In genomic region chr9:21252727-21253547, GRCh38 we compare ENCODE assay signal across 8 cellular contexts. TPM values are rescaled to one million over a fixed set of nuclear protein-coding genes. Genes with fewer than 3 reads are reported as not detected.
DNase-seq lines count a peak whose midpoint lies in the region; ATAC-seq, FAIRE-seq and TF ChIP-seq lines count a peak whose summit lies in the region.

No MANE protein-coding gene starts in this region.

- peaks cover 8% of the 10 kb centered on the region; the same call in 1 of the 2 replicates for H3K9me3 ChIP-seq in BLaER1
- no peaks in the 10 kb centered on the region for H3K9me3 ChIP-seq in HepG2 (ENCODE audit: low read length)

- H3K27me3 ChIP-seq in BLaER1 = no peaks in the 10 kb centered on the region
- no peaks in the 10 kb centered on the region for H3K27me3 ChIP-seq in HepG2 (ENCODE audit: control insufficient read depth in 1 of 2, insufficient read depth in 2 of 2, low read length in 2 of 2)

- H4K20me1 ChIP-seq in BLaER1 = no peaks in the 10 kb centered on the region
- H4K20me1 ChIP-seq in HepG2 (ENCODE audit: insufficient read depth, low read length) = no peaks in the 10 kb centered on the region

- no peaks in the 10 kb centered on the region for H3K36me3 ChIP-seq in BLaER1
- H3K36me3 ChIP-seq in HepG2 (replicated peaks in 1 of 2; ENCODE audit: control insufficient read depth in 1 of 2, insufficient read depth in 2 of 2, low read length in 2 of 2) = no peaks in the 10 kb centered on the region

- no peak overlapping the region for H2AFZ ChIP-seq in HepG2 (ENCODE audit: low read length)

- POLR2A ChIA-PET in HepG2 (lab: Yijun Ruan, JAX) = no interaction called here

- no TSS peak for BruUV-seq in HepG2 (replicated peaks; lab: Mats Ljungman, UMichigan)

- H3K4me3 ChIP-seq in BLaER1 = no peak overlapping the region
- no peak overlapping the region for H3K4me3 ChIP-seq in cardiac fibroblast (replicated peaks in 1 of 2; ENCODE audit: low read depth in 2 of 2, low read length in 2 of 2)
- no peak overlapping the region for H3K4me3 ChIP-seq in HepG2 (replicated peaks in 1 of 3; ENCODE audit: insufficient read depth in 1 of 3, low read depth in 2 of 3, low read length in 3 of 3)

- TF ChIP-seq CTCF in cardiac fibroblast (IDR thresholded peaks at IDR 0.05; ENCODE audit: low read depth, low read length) (peak; percentile 43), HepG2 (CRISPR knock-in tag; IDR thresholded peaks at IDR 0.05) (peak; percentile 37; the same call in 1 of the 2 replicates)

- no peak for TF ChIP-seq RAD21 in HepG2 (CRISPR knock-in tag; IDR thresholded peaks at IDR 0.05)

- in situ Hi-C loops in HepG2 (cut with HindIII; ENCODE audit: extremely low pct_ligation_motif_present, low pct_unique_long_range_greater_than_20kb) = no loop called here

- DNase-seq in NCI-H460 (ENCODE audit: extremely low read depth, low read depth) (peak; percentile 19), cardiac fibroblast (ENCODE audit: low read depth in 2 of 2) (peak; percentile 34 to 51), HepG2 (ENCODE audit: low spot score) (peak; percentile 10)
- no peak for DNase-seq in NK-92 treated with Interleukin-12 subunit alpha and Interleukin-12 subunit beta, amount 100 ng/mL, for 24 hours (lab: John Stamatoyannopoulos, UW)
- DNase-seq in activated effector memory CD4-positive, alpha-beta T cell treated with Interleukin-2 at 50 U/mL for 16 hours = no peak

- ATAC-seq in GM18502 (IDR thresholded peaks at IDR 0.05; ENCODE audit: poor library complexity, unreplicated experiment) (peak; percentile 83), HG02798 (IDR thresholded peaks at IDR 0.05; ENCODE audit: poor library complexity, unreplicated experiment) (peak; percentile 75), HepG2 (peak; percentile 88)

- 0 out of 2 replicates have a peak overlapping the region, but pooled peaks have one; percentile 4 for H3K27ac ChIP-seq in BLaER1
- H3K27ac ChIP-seq in HepG2 (ENCODE audit: extremely low read length, insufficient read depth, low read length) = no peak overlapping the region

- FAIRE-seq in HepG2 (lab: Jason Lieb, UNC) = no peak

- peak overlapping the region; percentile 55 for H3K4me2 ChIP-seq in BLaER1
- H3K4me2 ChIP-seq in HepG2 (ENCODE audit: low read depth, low read length) = no peak overlapping the region

- no peaks in the 10 kb centered on the region for H3K79me2 ChIP-seq in HepG2 (ENCODE audit: insufficient read depth, low read length)

- CTCF ChIA-PET in HepG2 (lab: Yijun Ruan, JAX; ENCODE audit: low intra/inter-chr PET ratio, low total read pairs) = interaction anchor here (1.3 kb wide), 1 partner anchor 144 kb away, joined by 4 read pairs; no protein-coding TSS in a partner anchor

- no peak for TF ChIP-seq EP300 in HepG2 (IDR thresholded peaks at IDR 0.05; ENCODE audit: low read depth in 2 of 2, low read length in 2 of 2)
- no peak for TF ChIP-seq EP300 in HepG2 (CRISPR knock-in tag; IDR thresholded peaks at IDR 0.05; ENCODE audit: borderline replicate concordance)

- TF ChIP-seq POLR2A in HepG2 (IDR thresholded peaks at IDR 0.05; ENCODE audit: insufficient read depth in 1 of 2, low read depth in 2 of 2, low read length in 2 of 2) = no peak

- 0% methylated on average over 3 of the region's 3 CpGs for WGBS in HepG2 (ENCODE audit: low lambda C conversion rate)

- H3K9ac ChIP-seq in BLaER1 = no peak overlapping the region; the same call in 1 of the 2 replicates
- no peak overlapping the region for H3K9ac ChIP-seq in HepG2 (ENCODE audit: insufficient read depth, low read depth, low read length)

- H3K4me1 ChIP-seq in BLaER1 (peaks cover 38% of the 10 kb centered on the region), HepG2 (ENCODE audit: insufficient read depth, low read length) (peaks cover 8% of the 10 kb centered on the region)

- intact Hi-C loops in HepG2 (cut with micrococcal nuclease; ENCODE audit: unreplicated experiment) = loop anchor here (5.0 kb wide), 1 partner anchor 144 kb away; no protein-coding TSS in a partner anchor

RNA-seq across cellular contexts. Expression of gene IFNA14, which starts 13.1 kb away (rescaled TPM):
- total RNA-seq in NCI-H460 (2014; rRNA removed; shearing (Covaris generic)) = not detected in 2 replicates
- polyA plus RNA-seq in NCI-H460 (2014; cell fraction: nucleus; rRNA removed) = not detected in 2 replicates
- not detected in 2 replicates for total RNA-seq in HepG2 (2016; rRNA removed; fragmentation: Illumina TruSeq; extraction: Trizol)
- total RNA-seq in HepG2 (2016; cell fraction: cytosol; rRNA removed; fragmentation: Illumina TruSeq; extraction: Trizol; ENCODE audit: low read depth) = not detected in 2 replicates
- not detected in 2 replicates for total RNA-seq in HepG2 (2016; cell fraction: insoluble cytoplasmic fraction; rRNA removed; fragmentation: Illumina TruSeq; extraction: Trizol)
- total RNA-seq in HepG2 (2016; cell fraction: membrane; rRNA removed; fragmentation: Illumina TruSeq; extraction: Trizol) = not detected in 2 replicates
- total RNA-seq in HepG2 (2016; cell fraction: nucleus; rRNA removed; fragmentation: Illumina TruSeq; extraction: Trizol) = not detected in 2 replicates
- not detected in 2 replicates for polyA plus RNA-seq in HepG2 (2011; rRNA removed)
- polyA plus RNA-seq in HepG2 (2011; cell fraction: cytosol; rRNA removed) = not detected in 2 replicates
- not detected in 2 replicates for polyA plus RNA-seq in HepG2 (2011; cell fraction: nucleus; rRNA removed)
- not detected in 2 replicates for polyA plus RNA-seq in HepG2 (2012)
- not detected in 2 replicates for polyA plus RNA-seq in HepG2 (2016; cell fraction: cytosol; fragmentation: Illumina TruSeq; extraction: Trizol; ENCODE audit: low read depth)
- polyA plus RNA-seq in HepG2 (2016; cell fraction: insoluble cytoplasmic fraction; fragmentation: Illumina TruSeq; extraction: Trizol; ENCODE audit: low read depth) = not detected in 2 replicates
- polyA plus RNA-seq in HepG2 (2016; cell fraction: membrane; fragmentation: Illumina TruSeq; extraction: Trizol; ENCODE audit: low read depth) = not detected in 2 replicates
- not detected in 2 replicates for polyA plus RNA-seq in HepG2 (2016; cell fraction: nucleus; fragmentation: Illumina TruSeq; extraction: Trizol; ENCODE audit: insufficient read depth, low read depth)
- not detected in 2 replicates for polyA minus RNA-seq in HepG2 (2011; rRNA and poly(A)+ RNA removed; ENCODE audit: low replicate concordance)
- polyA minus RNA-seq in HepG2 (2011; cell fraction: cytosol; rRNA and poly(A)+ RNA removed) = not detected in 2 replicates
- not detected in 2 replicates for polyA minus RNA-seq in HepG2 (2011; cell fraction: nucleus; rRNA and poly(A)+ RNA removed)

RNA-seq across cellular contexts. Expression of gene IFNA17, which starts 24.9 kb away (rescaled TPM):
- not detected in 2 replicates for total RNA-seq in NCI-H460 (2014; rRNA removed; shearing (Covaris generic))
- polyA plus RNA-seq in NCI-H460 (2014; cell fraction: nucleus; rRNA removed) = not detected in 2 replicates
- not detected in 2 replicates for total RNA-seq in HepG2 (2016; rRNA removed; fragmentation: Illumina TruSeq; extraction: Trizol)
- total RNA-seq in HepG2 (2016; cell fraction: cytosol; rRNA removed; fragmentation: Illumina TruSeq; extraction: Trizol; ENCODE audit: low read depth) = not detected in 2 replicates
- not detected in 2 replicates for total RNA-seq in HepG2 (2016; cell fraction: insoluble cytoplasmic fraction; rRNA removed; fragmentation: Illumina TruSeq; extraction: Trizol)
- not detected in 2 replicates for total RNA-seq in HepG2 (2016; cell fraction: membrane; rRNA removed; fragmentation: Illumina TruSeq; extraction: Trizol)
- not detected in 2 replicates for total RNA-seq in HepG2 (2016; cell fraction: nucleus; rRNA removed; fragmentation: Illumina TruSeq; extraction: Trizol)
- not detected in 2 replicates for polyA plus RNA-seq in HepG2 (2011; rRNA removed)
- polyA plus RNA-seq in HepG2 (2011; cell fraction: cytosol; rRNA removed) = not detected in 2 replicates
- polyA plus RNA-seq in HepG2 (2011; cell fraction: nucleus; rRNA removed) = not detected in 2 replicates
- polyA plus RNA-seq in HepG2 (2012) = not detected in 2 replicates
- not detected in 2 replicates for polyA plus RNA-seq in HepG2 (2016; cell fraction: cytosol; fragmentation: Illumina TruSeq; extraction: Trizol; ENCODE audit: low read depth)
- not detected in 2 replicates for polyA plus RNA-seq in HepG2 (2016; cell fraction: insoluble cytoplasmic fraction; fragmentation: Illumina TruSeq; extraction: Trizol; ENCODE audit: low read depth)
- polyA plus RNA-seq in HepG2 (2016; cell fraction: membrane; fragmentation: Illumina TruSeq; extraction: Trizol; ENCODE audit: low read depth) = not detected in 2 replicates
- polyA plus RNA-seq in HepG2 (2016; cell fraction: nucleus; fragmentation: Illumina TruSeq; extraction: Trizol; ENCODE audit: insufficient read depth, low read depth) = not detected in 2 replicates
- polyA minus RNA-seq in HepG2 (2011; rRNA and poly(A)+ RNA removed; ENCODE audit: low replicate concordance) = not detected in 2 replicates
- polyA minus RNA-seq in HepG2 (2011; cell fraction: cytosol; rRNA and poly(A)+ RNA removed) = not detected in 2 replicates
- polyA minus RNA-seq in HepG2 (2011; cell fraction: nucleus; rRNA and poly(A)+ RNA removed) = not detected in 2 replicates

RNA-seq across cellular contexts. Expression of gene IFNA16, which starts 35.8 kb away (rescaled TPM):
- not detected in 2 replicates for total RNA-seq in NCI-H460 (2014; rRNA removed; shearing (Covaris generic))
- polyA plus RNA-seq in NCI-H460 (2014; cell fraction: nucleus; rRNA removed) = not detected in 2 replicates
- not detected in 2 replicates for total RNA-seq in HepG2 (2016; rRNA removed; fragmentation: Illumina TruSeq; extraction: Trizol)
- total RNA-seq in HepG2 (2016; cell fraction: cytosol; rRNA removed; fragmentation: Illumina TruSeq; extraction: Trizol; ENCODE audit: low read depth) = not detected in 2 replicates
- not detected in 2 replicates for total RNA-seq in HepG2 (2016; cell fraction: insoluble cytoplasmic fraction; rRNA removed; fragmentation: Illumina TruSeq; extraction: Trizol)
- not detected in 2 replicates for total RNA-seq in HepG2 (2016; cell fraction: membrane; rRNA removed; fragmentation: Illumina TruSeq; extraction: Trizol)
- not detected in 2 replicates for total RNA-seq in HepG2 (2016; cell fraction: nucleus; rRNA removed; fragmentation: Illumina TruSeq; extraction: Trizol)
- not detected in 2 replicates for polyA plus RNA-seq in HepG2 (2011; rRNA removed)
- polyA plus RNA-seq in HepG2 (2011; cell fraction: cytosol; rRNA removed) = not detected in 2 replicates
- not detected in 2 replicates for polyA plus RNA-seq in HepG2 (2011; cell fraction: nucleus; rRNA removed)
- not detected in 2 replicates for polyA plus RNA-seq in HepG2 (2012)
- polyA plus RNA-seq in HepG2 (2016; cell fraction: cytosol; fragmentation: Illumina TruSeq; extraction: Trizol; ENCODE audit: low read depth) = not detected in 2 replicates
- not detected in 2 replicates for polyA plus RNA-seq in HepG2 (2016; cell fraction: insoluble cytoplasmic fraction; fragmentation: Illumina TruSeq; extraction: Trizol; ENCODE audit: low read depth)
- polyA plus RNA-seq in HepG2 (2016; cell fraction: membrane; fragmentation: Illumina TruSeq; extraction: Trizol; ENCODE audit: low read depth) = not detected in 2 replicates
- polyA plus RNA-seq in HepG2 (2016; cell fraction: nucleus; fragmentation: Illumina TruSeq; extraction: Trizol; ENCODE audit: insufficient read depth, low read depth) = not detected in 2 replicates
- polyA minus RNA-seq in HepG2 (2011; rRNA and poly(A)+ RNA removed; ENCODE audit: low replicate concordance) = not detected in 2 replicates
- not detected in 2 replicates for polyA minus RNA-seq in HepG2 (2011; cell fraction: cytosol; rRNA and poly(A)+ RNA removed)
- not detected in 2 replicates for polyA minus RNA-seq in HepG2 (2011; cell fraction: nucleus; rRNA and poly(A)+ RNA removed)

RNA-seq across cellular contexts. Expression of gene IFNA10, which starts 46.0 kb away (rescaled TPM):
- not detected in 2 replicates for total RNA-seq in NCI-H460 (2014; rRNA removed; shearing (Covaris generic))
- not detected in 2 replicates for polyA plus RNA-seq in NCI-H460 (2014; cell fraction: nucleus; rRNA removed)
- total RNA-seq in HepG2 (2016; rRNA removed; fragmentation: Illumina TruSeq; extraction: Trizol) = not detected in 2 replicates
- not detected in 2 replicates for total RNA-seq in HepG2 (2016; cell fraction: cytosol; rRNA removed; fragmentation: Illumina TruSeq; extraction: Trizol; ENCODE audit: low read depth)
- total RNA-seq in HepG2 (2016; cell fraction: insoluble cytoplasmic fraction; rRNA removed; fragmentation: Illumina TruSeq; extraction: Trizol) = not detected in 2 replicates
- total RNA-seq in HepG2 (2016; cell fraction: membrane; rRNA removed; fragmentation: Illumina TruSeq; extraction: Trizol) = not detected in 2 replicates
- not detected in 2 replicates for total RNA-seq in HepG2 (2016; cell fraction: nucleus; rRNA removed; fragmentation: Illumina TruSeq; extraction: Trizol)
- polyA plus RNA-seq in HepG2 (2011; rRNA removed) = not detected in 2 replicates
- not detected in 2 replicates for polyA plus RNA-seq in HepG2 (2011; cell fraction: cytosol; rRNA removed)
- polyA plus RNA-seq in HepG2 (2011; cell fraction: nucleus; rRNA removed) = not detected in 2 replicates
- polyA plus RNA-seq in HepG2 (2012) = not detected in 2 replicates
- polyA plus RNA-seq in HepG2 (2016; cell fraction: cytosol; fragmentation: Illumina TruSeq; extraction: Trizol; ENCODE audit: low read depth) = not detected in 2 replicates
- not detected in 2 replicates for polyA plus RNA-seq in HepG2 (2016; cell fraction: insoluble cytoplasmic fraction; fragmentation: Illumina TruSeq; extraction: Trizol; ENCODE audit: low read depth)
- not detected in 2 replicates for polyA plus RNA-seq in HepG2 (2016; cell fraction: membrane; fragmentation: Illumina TruSeq; extraction: Trizol; ENCODE audit: low read depth)
- not detected in 2 replicates for polyA plus RNA-seq in HepG2 (2016; cell fraction: nucleus; fragmentation: Illumina TruSeq; extraction: Trizol; ENCODE audit: insufficient read depth, low read depth)
- not detected in 2 replicates for polyA minus RNA-seq in HepG2 (2011; rRNA and poly(A)+ RNA removed; ENCODE audit: low replicate concordance)
- not detected in 2 replicates for polyA minus RNA-seq in HepG2 (2011; cell fraction: cytosol; rRNA and poly(A)+ RNA removed)
- polyA minus RNA-seq in HepG2 (2011; cell fraction: nucleus; rRNA and poly(A)+ RNA removed) = not detected in 2 replicates

RNA-seq across cellular contexts. Expression of gene IFNA7, which starts 50.9 kb away (rescaled TPM):
- not detected in 2 replicates for total RNA-seq in NCI-H460 (2014; rRNA removed; shearing (Covaris generic))
- not detected in 2 replicates for polyA plus RNA-seq in NCI-H460 (2014; cell fraction: nucleus; rRNA removed)
- not detected in 2 replicates for total RNA-seq in HepG2 (2016; rRNA removed; fragmentation: Illumina TruSeq; extraction: Trizol)
- total RNA-seq in HepG2 (2016; cell fraction: cytosol; rRNA removed; fragmentation: Illumina TruSeq; extraction: Trizol; ENCODE audit: low read depth) = not detected in 2 replicates
- total RNA-seq in HepG2 (2016; cell fraction: insoluble cytoplasmic fraction; rRNA removed; fragmentation: Illumina TruSeq; extraction: Trizol) = not detected in 2 replicates
- total RNA-seq in HepG2 (2016; cell fraction: membrane; rRNA removed; fragmentation: Illumina TruSeq; extraction: Trizol) = not detected in 2 replicates
- total RNA-seq in HepG2 (2016; cell fraction: nucleus; rRNA removed; fragmentation: Illumina TruSeq; extraction: Trizol) = not detected in 2 replicates
- not detected in 2 replicates for polyA plus RNA-seq in HepG2 (2011; rRNA removed)
- not detected in 2 replicates for polyA plus RNA-seq in HepG2 (2011; cell fraction: cytosol; rRNA removed)
- polyA plus RNA-seq in HepG2 (2011; cell fraction: nucleus; rRNA removed) = not detected in 2 replicates
- polyA plus RNA-seq in HepG2 (2012) = not detected in 2 replicates
- not detected in 2 replicates for polyA plus RNA-seq in HepG2 (2016; cell fraction: cytosol; fragmentation: Illumina TruSeq; extraction: Trizol; ENCODE audit: low read depth)
- not detected in 2 replicates for polyA plus RNA-seq in HepG2 (2016; cell fraction: insoluble cytoplasmic fraction; fragmentation: Illumina TruSeq; extraction: Trizol; ENCODE audit: low read depth)
- not detected in 2 replicates for polyA plus RNA-seq in HepG2 (2016; cell fraction: membrane; fragmentation: Illumina TruSeq; extraction: Trizol; ENCODE audit: low read depth)
- not detected in 2 replicates for polyA plus RNA-seq in HepG2 (2016; cell fraction: nucleus; fragmentation: Illumina TruSeq; extraction: Trizol; ENCODE audit: insufficient read depth, low read depth)
- polyA minus RNA-seq in HepG2 (2011; rRNA and poly(A)+ RNA removed; ENCODE audit: low replicate concordance) = not detected in 2 replicates
- not detected in 2 replicates for polyA minus RNA-seq in HepG2 (2011; cell fraction: cytosol; rRNA and poly(A)+ RNA removed)
- not detected in 2 replicates for polyA minus RNA-seq in HepG2 (2011; cell fraction: nucleus; rRNA and poly(A)+ RNA removed)

Comparison
In these comparisons a context has a peak if more than half of its experiments do, and no peak if none do; other contexts are left out.
1. DNase-seq: peak in NCI-H460 (single experiment), cardiac fibroblast (2 of 2) and HepG2 (single experiment); none in NK-92 treated with Interleukin-12 subunit alpha and Interleukin-12 subunit beta, amount 100 ng/mL, for 24 hours (single experiment) and activated effector memory CD4-positive, alpha-beta T cell treated with Interleukin-2 at 50 U/mL for 16 hours (single experiment).
2. Peak in every context shown above with its lines, with median percentiles within 50 percentile points of each other: ATAC-seq.